Comparison of ENCODE assay signal across 22 cellular contexts in genomic region chr1:8586438-8586837, GRCh38.
DNase-seq lines count a peak whose midpoint lies in the region; ATAC-seq and TF ChIP-seq lines count a peak whose summit lies in the region.
"Had no signal": no experiment of that assay in that cellular context is flagged by ENCODE, and none has a peak within 500 bp of the region (broad histone marks: within the 10 kb centered on the region; RNA-seq: fewer than 3 reads in every experiment).

No MANE protein-coding gene starts in this region.

- H3K27me3 ChIP-seq in SK-N-SH (ENCODE audit: insufficient read depth) (no peaks in the 10 kb centered on the region), ascending aorta (no peaks in the 10 kb centered on the region)
- H3K27me3 ChIP-seq: Peyer's patch, SJCRH30 had no signal

- H3K9me2 ChIP-seq in SK-N-SH = no peaks in the 10 kb centered on the region

- CTCF ChIA-PET in HEK293 (lab: Yijun Ruan, JAX) (interaction anchor here (1.4 to 2.2 kb wide), 4 partner anchors 9 to 85 kb away, joined by 4 to 9 read pairs (median 7); no protein-coding TSS in a partner anchor), SK-N-SH (lab: Yijun Ruan, JAX) (interaction anchor here (0.7 to 6.4 kb wide), 4 partner anchors 9 to 35 kb away, joined by 3 to 44 read pairs (median 4); no protein-coding TSS in a partner anchor)

- H4K20me1 ChIP-seq in SK-N-SH (ENCODE audit: insufficient read depth) = 0 out of 2 replicates have a peak, but pooled peaks cover 3% of the 10 kb centered on the region

- peaks cover 4% of the 10 kb centered on the region for H3F3A ChIP-seq in SK-N-SH (replicated peaks; ENCODE audit: insufficient read depth)

- no peak overlapping the region for H3K4me2 ChIP-seq in SK-N-SH
- H3K4me2 ChIP-seq: A549 had no signal

- no peak overlapping the region for H3K9ac ChIP-seq in SK-N-SH

- peak overlapping the region; percentile 52 for H3K27ac Mint-ChIP-seq in mesothelial cell of epicardium

- H3K27me3 Mint-ChIP-seq in mesothelial cell of epicardium (ENCODE audit: low read depth) = no peaks in the 10 kb centered on the region
- H3K27me3 Mint-ChIP-seq: CD4-positive, CD25-positive, alpha-beta regulatory T cell had no signal

- TF ChIP-seq CTCF in HEK293 (tag by site-specific recombination; IDR thresholded peaks at IDR 0.05) = no peak
- no peak for TF ChIP-seq CTCF in SK-N-SH (IDR thresholded peaks at IDR 0.05)
- no peak for TF ChIP-seq CTCF in fibroblast of mammary gland (conservative IDR thresholded peaks at IDR 0.05; ENCODE audit: control insufficient read depth, insufficient read depth, low read depth, low read length)
- TF ChIP-seq CTCF in mesothelial cell of epicardium (IDR thresholded peaks at IDR 0.05; ENCODE audit: unreplicated experiment) = no peak
- TF ChIP-seq CTCF in ascending aorta (IDR thresholded peaks at IDR 0.05) = no peak

- no peak overlapping the region for H2AFZ ChIP-seq in SK-N-SH (ENCODE audit: low read depth)

- WGBS in SK-N-SH (ENCODE audit: low lambda C conversion rate) = 89% methylated on average over 1 of the region's 1 CpG

- H3K9me3 ChIP-seq in HEK293 (ENCODE audit: control insufficient read depth, insufficient read depth, low read depth, low read length) = no peaks in the 10 kb centered on the region
- H3K9me3 ChIP-seq in SK-N-SH = no peaks in the 10 kb centered on the region
- H3K9me3 ChIP-seq in ascending aorta = no peaks in the 10 kb centered on the region
- H3K9me3 ChIP-seq: A549, Peyer's patch, SJCRH30 had no signal

- TF ChIP-seq RAD21 in SK-N-SH (IDR thresholded peaks at IDR 0.05; ENCODE audit: low read length) = no peak

- peaks cover 29% of the 10 kb centered on the region for H3K4me1 Mint-ChIP-seq in mesothelial cell of epicardium

- peaks cover 10% of the 10 kb centered on the region; the same call in 1 of the 2 replicates for H3K4me1 ChIP-seq in HEK293 (ENCODE audit: control insufficient read depth, insufficient read depth, low read length)
- H3K4me1 ChIP-seq in SK-N-SH (ENCODE audit: control insufficient read depth in 1 of 2, insufficient read depth in 2 of 2, low read depth in 1 of 2, low read length in 1 of 2) = peaks cover 6 to 26% of the 10 kb centered on the region in 2 experiments; a peak in 3 of 4 replicates
- H3K4me1 ChIP-seq in ascending aorta = peaks cover 0 to 3% of the 10 kb centered on the region in 2 donors
- H3K4me1 ChIP-seq: A549, Peyer's patch had no signal

- no peak overlapping the region for H3K4me3 Mint-ChIP-seq in mesothelial cell of epicardium
- H3K4me3 Mint-ChIP-seq: CD4-positive, CD25-positive, alpha-beta regulatory T cell had no signal

- H3K36me3 ChIP-seq in HEK293 (ENCODE audit: control insufficient read depth in 2 of 2, insufficient read depth in 1 of 2, low read length in 2 of 2) (no peaks in the 10 kb centered on the region), SK-N-SH (replicated peaks in 1 of 2; ENCODE audit: control insufficient read depth in 1 of 2, insufficient read depth in 2 of 2, low read length in 1 of 2) (no peaks in the 10 kb centered on the region), ascending aorta (no peaks in the 10 kb centered on the region)
- H3K36me3 ChIP-seq: Peyer's patch, SJCRH30 had no signal

- POLR2A ChIA-PET in HEK293 (lab: Yijun Ruan, JAX) (interaction anchor here (1.1 kb wide), 1 partner anchor 117 kb away, joined by 3 read pairs; no protein-coding TSS in a partner anchor), SK-N-SH (lab: Yijun Ruan, JAX) (no interaction called here)

- TF ChIP-seq EP300 in SK-N-SH (IDR thresholded peaks at IDR 0.05; ENCODE audit: borderline replicate concordance in 1 of 2, low read depth in 1 of 2, low read length in 1 of 2) = no peak

- H3K36me3 Mint-ChIP-seq in mesothelial cell of epicardium = no peaks in the 10 kb centered on the region

- no peak overlapping the region for H3K4me3 ChIP-seq in HEK293 (ENCODE audit: low read depth, low read length)
- H3K4me3 ChIP-seq in SK-N-SH (ENCODE audit: low read depth in 2 of 2, low read length in 1 of 2) = no peak overlapping the region
- no peak overlapping the region for H3K4me3 ChIP-seq in fibroblast of mammary gland (ENCODE audit: control insufficient read depth, low read depth, low read length)
- no peak overlapping the region for H3K4me3 ChIP-seq in ascending aorta
- H3K4me3 ChIP-seq: A549, GM12878, Peyer's patch, SJCRH30 had no signal

- DNase-seq in SK-N-SH (no peak), fibroblast of mammary gland (ENCODE audit: low read depth) (peak; percentile 25), mesothelial cell of epicardium (ENCODE audit: low spot score in 2 of 2, unreplicated experiment in 2 of 2) (no peak), DMS114 treated with DMSO at 0.1 percent for 48 hours (lab: John Stamatoyannopoulos, UW; ENCODE audit: unreplicated experiment) (no peak), ascending aorta (ENCODE audit: low spot score in 2 of 2) (no peak), iPS-NIHi11 (ENCODE audit: low spot score) (no peak)
- DNase-seq: CD4-positive, CD25-positive, alpha-beta regulatory T cell; COR-L47; DND-41; H7; KG1; NCI-H1092; NCI-H2029 treated with DMSO at 0.1 percent for 48 hours; NCI-H226; NCI-H510A treated with DMSO at 0.1 percent for 48 hours; NCI-H748 treated with DMSO at 0.1 percent for 48 hours; Peyer's patch; SJCRH30 had no signal

- no peak for ATAC-seq in HG03108 (IDR thresholded peaks at IDR 0.05; ENCODE audit: unreplicated experiment)
- ATAC-seq: A549, GM12878 had no signal

- H3K27ac ChIP-seq in HEK293 (ENCODE audit: extremely low read depth, low read depth, low read length) (no peak overlapping the region), SK-N-SH (ENCODE audit: low read depth in 2 of 2, low read length in 1 of 2) (peak overlapping the region in 1 of 2 experiments; percentile 56; a peak in 2 of 4 replicates), ascending aorta (no peak overlapping the region)
- H3K27ac ChIP-seq: A549, Peyer's patch, SJCRH30 had no signal

- intact Hi-C loops in ascending aorta (cut with DNase I) = no loop called here

- peaks cover 29% of the 10 kb centered on the region; the same call in 1 of the 2 replicates for H3K79me2 ChIP-seq in SK-N-SH (ENCODE audit: insufficient read depth)

- no peaks in the 10 kb centered on the region for H3K9me3 Mint-ChIP-seq in mesothelial cell of epicardium
- H3K9me3 Mint-ChIP-seq: CD4-positive, CD25-positive, alpha-beta regulatory T cell had no signal

TF ChIP-seq in HEK293, 187 proteins besides CTCF, POLR2A, EP300 and RAD21:
- TF ChIP-seq ZNF202 (tag by site-specific recombination; IDR thresholded peaks at IDR 0.05; ENCODE audit: borderline replicate concordance) = no peak
- TF ChIP-seq, protein P1, sequence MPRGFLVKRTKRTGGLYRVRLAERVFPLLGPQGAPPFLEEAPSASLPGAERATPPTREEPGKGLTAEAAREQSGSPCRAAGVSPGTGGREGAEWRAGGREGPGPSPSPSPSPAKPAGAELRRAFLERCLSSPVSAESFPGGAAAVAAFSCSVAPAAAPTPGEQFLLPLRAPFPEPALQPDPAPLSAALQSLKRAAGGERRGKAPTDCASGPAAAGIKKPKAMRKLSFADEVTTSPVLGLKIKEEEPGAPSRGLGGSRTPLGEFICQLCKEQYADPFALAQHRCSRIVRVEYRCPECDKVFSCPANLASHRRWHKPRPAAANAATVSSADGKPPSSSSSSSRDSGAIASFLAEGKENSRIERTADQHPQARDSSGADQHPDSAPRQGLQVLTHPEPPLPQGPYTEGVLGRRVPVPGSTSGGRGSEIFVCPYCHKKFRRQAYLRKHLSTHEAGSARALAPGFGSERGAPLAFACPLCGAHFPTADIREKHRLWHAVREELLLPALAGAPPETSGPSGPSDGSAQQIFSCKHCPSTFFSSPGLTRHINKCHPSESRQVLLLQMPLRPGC (tag by site-specific recombination; IDR thresholded peaks at IDR 0.05) = no peak
- TF ChIP-seq WT1 (tag by site-specific recombination; IDR thresholded peaks at IDR 0.05) = no peak
- no peak for TF ChIP-seq ZNF239 (tag by site-specific recombination; IDR thresholded peaks at IDR 0.05)
- peak; percentile 28; the same call in 1 of the 2 replicates for TF ChIP-seq ZBTB17 (tag by site-specific recombination; IDR thresholded peaks at IDR 0.05)
- TF ChIP-seq ZNF658 (tag by site-specific recombination; IDR thresholded peaks at IDR 0.05) = no peak

TF ChIP-seq in SK-N-SH, 30 proteins besides CTCF, POLR2A, EP300 and RAD21:
- no peak for TF ChIP-seq SIN3A (IDR thresholded peaks at IDR 0.05; ENCODE audit: borderline replicate concordance, low read depth, low read length)
- no peak for TF ChIP-seq NFIC (IDR thresholded peaks at IDR 0.05; ENCODE audit: borderline replicate concordance)
- no peak for TF ChIP-seq ZBTB33 (IDR thresholded peaks at IDR 0.05; ENCODE audit: borderline replicate concordance, low read depth)
- peak; percentile 64 for TF ChIP-seq TCF12 (IDR thresholded peaks at IDR 0.05)
- TF ChIP-seq PBX3 (IDR thresholded peaks at IDR 0.05) = no peak
